In the genomic region with DNA sequence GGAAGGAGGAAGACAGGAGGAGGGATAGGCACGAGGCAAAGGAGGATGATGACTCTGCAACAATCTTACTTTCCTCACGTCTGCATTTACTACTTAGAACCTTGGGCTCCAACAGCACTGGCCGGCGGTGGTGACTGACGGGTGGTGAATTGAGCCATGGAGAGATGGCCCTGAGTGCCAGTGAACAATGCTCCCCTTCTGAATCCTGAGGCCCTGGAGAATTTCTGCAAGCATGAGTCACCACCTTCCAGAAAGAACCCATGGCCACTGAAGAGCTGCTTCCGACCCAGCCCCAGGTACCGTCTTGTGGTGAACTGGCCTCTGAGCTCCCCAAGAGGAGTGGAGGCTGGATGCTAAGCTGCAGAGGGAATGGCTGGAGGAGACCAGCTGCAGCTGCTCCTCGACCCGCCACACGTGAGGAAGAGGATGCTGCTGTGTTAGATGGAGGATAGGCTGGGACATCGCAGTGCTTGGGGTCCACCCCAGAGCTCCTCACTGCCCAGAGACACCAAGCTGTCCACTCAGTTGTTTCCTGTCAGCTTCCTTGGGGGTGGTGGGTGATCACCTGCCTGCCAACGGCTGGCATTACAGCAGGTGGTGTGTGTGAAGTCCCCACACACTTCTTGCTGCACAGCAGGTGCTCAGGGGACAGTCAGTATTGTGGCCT, we compare ENCODE assay signal across 18 cellular contexts.
A peak's percentile ranks its signal among the peaks of the same experiment; 100 is the strongest.
DNase-seq lines count a peak whose midpoint lies in the region; ATAC-seq, FAIRE-seq and TF ChIP-seq lines count a peak whose summit lies in the region.
"Had no signal": no experiment of that assay in that cellular context is flagged by ENCODE, and none has a peak within 500 bp of the region (broad histone marks: within the 10 kb centered on the region; RNA-seq: fewer than 3 reads in every experiment).

No MANE protein-coding gene starts in this region.

- H3K9me3 ChIP-seq in H1 (ENCODE audit: insufficient read depth in 2 of 2, low read depth in 1 of 2, low read length in 1 of 2) (no peaks in the 10 kb centered on the region), esophagus squamous epithelium (no peaks in the 10 kb centered on the region)
- H3K9me3 ChIP-seq: uterus had no signal

- H3K18ac ChIP-seq in H1 (ENCODE audit: extremely low read depth, low read length) = no peak overlapping the region

- peak overlapping the region; percentile 9 for H3K27ac Mint-ChIP-seq in activated naive CD8-positive, alpha-beta T cell treated with anti-CD3 and anti-CD28 coated beads, Interleukin-2, amount 10 ng/mL, durations not matched to agents 7 days and 5 days
- no peak overlapping the region for H3K27ac Mint-ChIP-seq in activated naive CD8-positive, alpha-beta T cell treated with anti-CD3 and anti-CD28 coated beads, Interleukin-2, amount 50 U/mL, for 24 hours
- H3K27ac Mint-ChIP-seq in activated CD8-positive, alpha-beta memory T cell treated with anti-CD3 and anti-CD28 coated beads, Interleukin-2, amount 10 ng/mL, durations not matched to agents 7 days and 5 days = no peak overlapping the region

- peak; percentile 8 for DNase-seq in activated naive CD8-positive, alpha-beta T cell treated with anti-CD3 and anti-CD28 coated beads, Interleukin-2, amount 10 ng/mL, durations not matched to agents 7 days and 5 days
- DNase-seq in activated naive CD8-positive, alpha-beta T cell treated with anti-CD3 and anti-CD28 coated beads, Interleukin-2, amount 50 U/mL, for 24 hours = no peak
- DNase-seq in NCI-H510A treated with DMSO at 0.1 percent for 48 hours (lab: John Stamatoyannopoulos, UW) (peak; percentile 45), H1 (ENCODE audit: low read depth in 1 of 2, low spot score in 2 of 2) (no peak), urothelium cell line (ENCODE audit: low spot score) (peak; percentile 32), esophagus squamous epithelium (lab: John Stamatoyannopoulos, UW) (no peak)
- DNase-seq in activated CD8-positive, alpha-beta memory T cell treated with anti-CD3 and anti-CD28 coated beads, Interleukin-2, amount 10 ng/mL, durations not matched to agents 7 days and 5 days = no peak
- DNase-seq: CD4-positive, alpha-beta memory T cell; EL; NCI-H1105; T-helper 9 cell had no signal

- FAIRE-seq in H1 (lab: Jason Lieb, UNC) (no peak), urothelium cell line (lab: Jason Lieb, UNC) (no peak)
- FAIRE-seq: GM18507, RCC 7860 had no signal

- TF ChIP-seq POLR2A in H1 (IDR thresholded peaks at IDR 0.05; ENCODE audit: control extremely low read depth in 1 of 2, low read depth in 2 of 2, low read length in 2 of 2) (no peak), esophagus squamous epithelium (IDR thresholded peaks at IDR 0.05) (no peak)

- TF ChIP-seq RAD21 in H1 (IDR thresholded peaks at IDR 0.05 in 1 of 2, conservative IDR thresholded peaks at IDR 0.05 in 1 of 2; ENCODE audit: low read depth in 2 of 2, low read length in 2 of 2) = no peak

- H3K9ac ChIP-seq in H1 (replicated peaks in 1 of 4; ENCODE audit: extremely low read depth in 1 of 4, low read depth in 3 of 4, low read length in 3 of 4) = no peak overlapping the region

- H4K91ac ChIP-seq in H1 (replicated peaks; ENCODE audit: insufficient read length, low read length) = no peak overlapping the region

- H2BK5ac ChIP-seq in H1 (ENCODE audit: low read depth, low read length) = no peak overlapping the region

- CTCF ChIA-PET in H1 (lab: Charles Lee; ENCODE audit: partially characterized antibody) = interaction anchor here (0.5 to 1.1 kb wide), 3 partner anchors 17 to 1597 kb away, joined by 3 to 4 read pairs (median 3); no protein-coding TSS in a partner anchor
- CTCF ChIA-PET in activated CD8-positive, alpha-beta memory T cell treated with anti-CD3 and anti-CD28 coated beads, Interleukin-2, amount 10 ng/mL, durations not matched to agents 7 days and 5 days (lab: Charles Lee) = interaction anchor here (1.3 to 3.3 kb wide), 2 partner anchors 13 to 19 kb away, joined by 5 to 8 read pairs; no protein-coding TSS in a partner anchor

- H4K8ac ChIP-seq in H1 (ENCODE audit: extremely low read depth, insufficient read depth, low read length) = no peak overlapping the region

- H3K56ac ChIP-seq in H1 (replicated peaks; ENCODE audit: insufficient read length, low read depth, low read length) = no peak overlapping the region

- POLR2A ChIA-PET in activated naive CD8-positive, alpha-beta T cell treated with anti-CD3 and anti-CD28 coated beads, Interleukin-2, amount 10 ng/mL, durations not matched to agents 7 days and 5 days (lab: Charles Lee) = interaction anchor here (0.7 to 1.4 kb wide), 2 partner anchors 14 to 30 kb away, joined by 3 read pairs; no protein-coding TSS in a partner anchor
- POLR2A ChIA-PET in H1 (lab: Charles Lee; ENCODE audit: partially characterized antibody) = interaction anchor here (1.4 kb wide), 1 partner anchor 187 kb away, joined by 4 read pairs; the partner anchor contains the start of gene ID2

- intact Hi-C loops in esophagus squamous epithelium (cut with DNase I) = no loop called here

- peaks cover 31% of the 10 kb centered on the region for H3K4me1 Mint-ChIP-seq in activated naive CD8-positive, alpha-beta T cell treated with anti-CD3 and anti-CD28 coated beads, Interleukin-2, amount 10 ng/mL, durations not matched to agents 7 days and 5 days
- H3K4me1 Mint-ChIP-seq in activated naive CD8-positive, alpha-beta T cell treated with anti-CD3 and anti-CD28 coated beads, Interleukin-2, amount 50 U/mL, for 24 hours = peaks cover 14% of the 10 kb centered on the region
- H3K4me1 Mint-ChIP-seq in activated CD8-positive, alpha-beta memory T cell treated with anti-CD3 and anti-CD28 coated beads, Interleukin-2, amount 10 ng/mL, durations not matched to agents 7 days and 5 days = peaks cover 23% of the 10 kb centered on the region

- H2AFZ ChIP-seq in H1 (ENCODE audit: low read length) = no peak overlapping the region

- ATAC-seq in activated naive CD8-positive, alpha-beta T cell treated with anti-CD3 and anti-CD28 coated beads, Interleukin-2, amount 10 ng/mL, durations not matched to agents 7 days and 5 days (ENCODE audit: low read depth) = no peak
- no peak for ATAC-seq in activated naive CD8-positive, alpha-beta T cell treated with anti-CD3 and anti-CD28 coated beads, Interleukin-2, amount 50 U/mL, for 24 hours
- ATAC-seq in HG02763 (IDR thresholded peaks at IDR 0.05; ENCODE audit: unreplicated experiment) = no peak
- no peak for ATAC-seq in activated CD8-positive, alpha-beta memory T cell treated with anti-CD3 and anti-CD28 coated beads, Interleukin-2, amount 10 ng/mL, durations not matched to agents 7 days and 5 days
- ATAC-seq: SK-N-SH treated with all-trans-retinoic acid at 6 μM for 48 hours had no signal

- H3K23ac ChIP-seq in H1 (ENCODE audit: insufficient read length) = no peak overlapping the region

- H3K4me3 Mint-ChIP-seq in activated naive CD8-positive, alpha-beta T cell treated with anti-CD3 and anti-CD28 coated beads, Interleukin-2, amount 10 ng/mL, durations not matched to agents 7 days and 5 days = no peak overlapping the region
- H3K4me3 Mint-ChIP-seq in activated naive CD8-positive, alpha-beta T cell treated with anti-CD3 and anti-CD28 coated beads, Interleukin-2, amount 50 U/mL, for 24 hours = no peak overlapping the region
- H3K4me3 Mint-ChIP-seq in activated CD8-positive, alpha-beta memory T cell treated with anti-CD3 and anti-CD28 coated beads, Interleukin-2, amount 10 ng/mL, durations not matched to agents 7 days and 5 days = no peak overlapping the region
- H3K4me3 Mint-ChIP-seq: CD4-positive, alpha-beta memory T cell had no signal

- no peaks in the 10 kb centered on the region for H3K9me3 Mint-ChIP-seq in activated naive CD8-positive, alpha-beta T cell treated with anti-CD3 and anti-CD28 coated beads, Interleukin-2, amount 10 ng/mL, durations not matched to agents 7 days and 5 days
- H3K9me3 Mint-ChIP-seq in activated naive CD8-positive, alpha-beta T cell treated with anti-CD3 and anti-CD28 coated beads, Interleukin-2, amount 50 U/mL, for 24 hours = no peaks in the 10 kb centered on the region
- H3K9me3 Mint-ChIP-seq in activated CD8-positive, alpha-beta memory T cell treated with anti-CD3 and anti-CD28 coated beads, Interleukin-2, amount 10 ng/mL, durations not matched to agents 7 days and 5 days (ENCODE audit: low read depth) = no peaks in the 10 kb centered on the region
- H3K9me3 Mint-ChIP-seq: CD4-positive, alpha-beta memory T cell had no signal

- 0 out of 2 replicates have a peak overlapping the region, but pooled peaks have one; percentile 22 for H2BK12ac ChIP-seq in H1 (ENCODE audit: low read depth, low read length)

- H3K4me2 ChIP-seq in H1 (ENCODE audit: insufficient read depth in 1 of 2, low read depth in 2 of 2, low read length in 2 of 2) = no peak overlapping the region

- no peaks in the 10 kb centered on the region; the same call in 1 of the 2 replicates for H3K23me2 ChIP-seq in H1 (ENCODE audit: low read depth, low read length)

- WGBS in H1 (ENCODE audit: extremely low coverage in 1 of 2, insufficient coverage in 1 of 2, insufficient read length in 1 of 2, insufficient replicate concordance in 2 of 2, low coverage in 1 of 2, low lambda C conversion rate in 2 of 2, missing lambda C conversion rate in 1 of 2), 2 experiments = 88% methylated on average over 8 of the region's 12 CpGs; no CpG with 5 or more reads in 1 of the 2 experiments
- 78 to 91% methylated on average over 8 to 11 of the region's 12 CpGs for WGBS in esophagus squamous epithelium, 2 donors

- TF ChIP-seq EP300 in H1 (IDR thresholded peaks at IDR 0.05; ENCODE audit: borderline replicate concordance in 1 of 2, low read depth in 2 of 2, low read length in 2 of 2) = no peak

- peaks cover 1% of the 10 kb centered on the region for H3K36me3 Mint-ChIP-seq in activated naive CD8-positive, alpha-beta T cell treated with anti-CD3 and anti-CD28 coated beads, Interleukin-2, amount 10 ng/mL, durations not matched to agents 7 days and 5 days
- H3K36me3 Mint-ChIP-seq in activated naive CD8-positive, alpha-beta T cell treated with anti-CD3 and anti-CD28 coated beads, Interleukin-2, amount 50 U/mL, for 24 hours (ENCODE audit: low read depth) = no peaks in the 10 kb centered on the region
- H3K36me3 Mint-ChIP-seq in activated CD8-positive, alpha-beta memory T cell treated with anti-CD3 and anti-CD28 coated beads, Interleukin-2, amount 10 ng/mL, durations not matched to agents 7 days and 5 days = peaks cover 1% of the 10 kb centered on the region
- H3K36me3 Mint-ChIP-seq: CD4-positive, alpha-beta memory T cell had no signal

- TF ChIP-seq CTCF in H1 (IDR thresholded peaks at IDR 0.05; ENCODE audit: control extremely low read depth in 1 of 3, insufficient read depth in 1 of 3, low read depth in 1 of 3, low read length in 3 of 3) = no peak
- no peak for TF ChIP-seq CTCF in esophagus squamous epithelium (IDR thresholded peaks at IDR 0.05)

- no peaks in the 10 kb centered on the region for H3K79me1 ChIP-seq in H1 (ENCODE audit: low read depth, low read length)

- H3K27me3 ChIP-seq in H1 (replicated peaks in 1 of 4; ENCODE audit: control insufficient read depth in 3 of 4, extremely low read depth in 1 of 4, insufficient read depth in 3 of 4, low read length in 3 of 4) = 0 out of 7 replicates have a peak, but pooled peaks cover 0 to 3% (median 0%) of the 10 kb centered on the region in 4 experiments
- no peaks in the 10 kb centered on the region for H3K27me3 ChIP-seq in esophagus squamous epithelium
- H3K27me3 ChIP-seq: uterus had no signal

- H4K20me1 ChIP-seq in H1 (replicated peaks in 1 of 2; ENCODE audit: control insufficient read depth in 1 of 2, insufficient read depth in 2 of 2, low read length in 2 of 2) = no peaks in the 10 kb centered on the region

- H3K4me1 ChIP-seq in H1 (replicated peaks in 1 of 4; ENCODE audit: control insufficient read depth in 3 of 4, insufficient read depth in 4 of 4, low read length in 3 of 4) (peaks cover 0 to 3% (median 0%) of the 10 kb centered on the region in 4 experiments; a peak in 1 of 7 replicates), esophagus squamous epithelium (peaks cover 6 to 39% (median 11%) of the 10 kb centered on the region in 3 donors)

- no peak overlapping the region for H3K27ac ChIP-seq in H1 (ENCODE audit: low read depth, low read length)
- no peak overlapping the region for H3K27ac ChIP-seq in esophagus squamous epithelium
- H3K27ac ChIP-seq: skin epidermis had no signal

- no peak overlapping the region for H3K4me3 ChIP-seq in H1 (ENCODE audit: extremely low read depth in 1 of 4, insufficient read depth in 2 of 4, low read depth in 3 of 4, low read length in 4 of 4)
- H3K4me3 ChIP-seq in esophagus squamous epithelium = no peak overlapping the region
- H3K4me3 ChIP-seq: lung, skin epidermis, uterus had no signal

- no peaks in the 10 kb centered on the region for H3K36me3 ChIP-seq in H1 (ENCODE audit: control insufficient read depth in 2 of 4, insufficient read depth in 4 of 4, low read length in 3 of 4)
- H3K36me3 ChIP-seq in esophagus squamous epithelium = no peaks in the 10 kb centered on the region
- H3K36me3 ChIP-seq: uterus had no signal

- no peak overlapping the region for H2AK5ac ChIP-seq in H1 (ENCODE audit: low read depth, low read length)

- no peak overlapping the region for H4K5ac ChIP-seq in H1 (ENCODE audit: insufficient read length, low read depth, low read length)

- no peak overlapping the region for H3K4ac ChIP-seq in H1 (replicated peaks; ENCODE audit: insufficient read length, low read depth, low read length)

- H3K79me2 ChIP-seq in H1 (ENCODE audit: control insufficient read depth in 1 of 2, insufficient read depth in 2 of 2, low read length in 2 of 2) = no peaks in the 10 kb centered on the region

- peaks cover 6% of the 10 kb centered on the region for H3K27me3 Mint-ChIP-seq in activated naive CD8-positive, alpha-beta T cell treated with anti-CD3 and anti-CD28 coated beads, Interleukin-2, amount 10 ng/mL, durations not matched to agents 7 days and 5 days
- peaks cover 4% of the 10 kb centered on the region for H3K27me3 Mint-ChIP-seq in activated naive CD8-positive, alpha-beta T cell treated with anti-CD3 and anti-CD28 coated beads, Interleukin-2, amount 50 U/mL, for 24 hours
- no peaks in the 10 kb centered on the region for H3K27me3 Mint-ChIP-seq in activated CD8-positive, alpha-beta memory T cell treated with anti-CD3 and anti-CD28 coated beads, Interleukin-2, amount 10 ng/mL, durations not matched to agents 7 days and 5 days
- H3K27me3 Mint-ChIP-seq: CD4-positive, alpha-beta memory T cell had no signal

- no peak overlapping the region for H3K14ac ChIP-seq in H1 (ENCODE audit: insufficient read length)

- no peak overlapping the region for H2BK120ac ChIP-seq in H1 (replicated peaks; ENCODE audit: low read depth, low read length)

- 0 out of 2 replicates have a peak overlapping the region, but pooled peaks have one; percentile 41 for H2BK20ac ChIP-seq in H1 (ENCODE audit: low read length)

- no peak overlapping the region for H2BK15ac ChIP-seq in H1 (ENCODE audit: low read length)

Comparison
In these comparisons a context has a peak if more than half of its experiments do, and no peak if none do; other contexts are left out.
1. DNase-seq: peak in activated naive CD8-positive, alpha-beta T cell treated with anti-CD3 and anti-CD28 coated beads, Interleukin-2, amount 10 ng/mL, durations not matched to agents 7 days and 5 days (single experiment), NCI-H510A treated with DMSO at 0.1 percent for 48 hours (single experiment) and urothelium cell line (single experiment); none in activated naive CD8-positive, alpha-beta T cell treated with anti-CD3 and anti-CD28 coated beads, Interleukin-2, amount 50 U/mL, for 24 hours (single experiment), H1 (0 of 2), esophagus squamous epithelium (single experiment) and activated CD8-positive, alpha-beta memory T cell treated with anti-CD3 and anti-CD28 coated beads, Interleukin-2, amount 10 ng/mL, durations not matched to agents 7 days and 5 days (single experiment).